ENCODE assay signal across 1 cellular context in the genomic region with DNA sequence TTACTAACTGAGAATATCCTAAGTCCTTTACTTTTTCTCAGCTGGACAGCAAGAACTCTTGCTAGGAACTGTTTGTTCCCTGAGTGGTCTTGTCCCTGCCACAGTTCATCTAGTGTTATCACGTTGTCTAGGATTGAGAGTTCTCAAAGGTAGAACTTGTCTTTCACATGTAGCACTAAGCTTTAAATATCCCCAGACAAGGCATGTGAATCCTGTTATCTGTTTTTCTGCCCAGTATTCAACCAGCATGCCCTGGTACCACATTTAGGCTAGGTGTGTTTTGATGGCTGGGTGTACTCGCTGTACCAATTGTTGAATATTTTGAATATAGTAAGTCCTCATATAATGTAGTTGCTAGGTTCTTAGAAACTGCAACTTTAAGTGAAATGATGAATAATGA.
TF ChIP-seq lines count a peak whose summit lies in the region.

No MANE protein-coding gene starts in this region.

TF ChIP-seq in GM23338, 12 proteins besides CTCF, POLR2A, EP300 and RAD21 (continued from another document):
- TF ChIP-seq, protein P1, sequence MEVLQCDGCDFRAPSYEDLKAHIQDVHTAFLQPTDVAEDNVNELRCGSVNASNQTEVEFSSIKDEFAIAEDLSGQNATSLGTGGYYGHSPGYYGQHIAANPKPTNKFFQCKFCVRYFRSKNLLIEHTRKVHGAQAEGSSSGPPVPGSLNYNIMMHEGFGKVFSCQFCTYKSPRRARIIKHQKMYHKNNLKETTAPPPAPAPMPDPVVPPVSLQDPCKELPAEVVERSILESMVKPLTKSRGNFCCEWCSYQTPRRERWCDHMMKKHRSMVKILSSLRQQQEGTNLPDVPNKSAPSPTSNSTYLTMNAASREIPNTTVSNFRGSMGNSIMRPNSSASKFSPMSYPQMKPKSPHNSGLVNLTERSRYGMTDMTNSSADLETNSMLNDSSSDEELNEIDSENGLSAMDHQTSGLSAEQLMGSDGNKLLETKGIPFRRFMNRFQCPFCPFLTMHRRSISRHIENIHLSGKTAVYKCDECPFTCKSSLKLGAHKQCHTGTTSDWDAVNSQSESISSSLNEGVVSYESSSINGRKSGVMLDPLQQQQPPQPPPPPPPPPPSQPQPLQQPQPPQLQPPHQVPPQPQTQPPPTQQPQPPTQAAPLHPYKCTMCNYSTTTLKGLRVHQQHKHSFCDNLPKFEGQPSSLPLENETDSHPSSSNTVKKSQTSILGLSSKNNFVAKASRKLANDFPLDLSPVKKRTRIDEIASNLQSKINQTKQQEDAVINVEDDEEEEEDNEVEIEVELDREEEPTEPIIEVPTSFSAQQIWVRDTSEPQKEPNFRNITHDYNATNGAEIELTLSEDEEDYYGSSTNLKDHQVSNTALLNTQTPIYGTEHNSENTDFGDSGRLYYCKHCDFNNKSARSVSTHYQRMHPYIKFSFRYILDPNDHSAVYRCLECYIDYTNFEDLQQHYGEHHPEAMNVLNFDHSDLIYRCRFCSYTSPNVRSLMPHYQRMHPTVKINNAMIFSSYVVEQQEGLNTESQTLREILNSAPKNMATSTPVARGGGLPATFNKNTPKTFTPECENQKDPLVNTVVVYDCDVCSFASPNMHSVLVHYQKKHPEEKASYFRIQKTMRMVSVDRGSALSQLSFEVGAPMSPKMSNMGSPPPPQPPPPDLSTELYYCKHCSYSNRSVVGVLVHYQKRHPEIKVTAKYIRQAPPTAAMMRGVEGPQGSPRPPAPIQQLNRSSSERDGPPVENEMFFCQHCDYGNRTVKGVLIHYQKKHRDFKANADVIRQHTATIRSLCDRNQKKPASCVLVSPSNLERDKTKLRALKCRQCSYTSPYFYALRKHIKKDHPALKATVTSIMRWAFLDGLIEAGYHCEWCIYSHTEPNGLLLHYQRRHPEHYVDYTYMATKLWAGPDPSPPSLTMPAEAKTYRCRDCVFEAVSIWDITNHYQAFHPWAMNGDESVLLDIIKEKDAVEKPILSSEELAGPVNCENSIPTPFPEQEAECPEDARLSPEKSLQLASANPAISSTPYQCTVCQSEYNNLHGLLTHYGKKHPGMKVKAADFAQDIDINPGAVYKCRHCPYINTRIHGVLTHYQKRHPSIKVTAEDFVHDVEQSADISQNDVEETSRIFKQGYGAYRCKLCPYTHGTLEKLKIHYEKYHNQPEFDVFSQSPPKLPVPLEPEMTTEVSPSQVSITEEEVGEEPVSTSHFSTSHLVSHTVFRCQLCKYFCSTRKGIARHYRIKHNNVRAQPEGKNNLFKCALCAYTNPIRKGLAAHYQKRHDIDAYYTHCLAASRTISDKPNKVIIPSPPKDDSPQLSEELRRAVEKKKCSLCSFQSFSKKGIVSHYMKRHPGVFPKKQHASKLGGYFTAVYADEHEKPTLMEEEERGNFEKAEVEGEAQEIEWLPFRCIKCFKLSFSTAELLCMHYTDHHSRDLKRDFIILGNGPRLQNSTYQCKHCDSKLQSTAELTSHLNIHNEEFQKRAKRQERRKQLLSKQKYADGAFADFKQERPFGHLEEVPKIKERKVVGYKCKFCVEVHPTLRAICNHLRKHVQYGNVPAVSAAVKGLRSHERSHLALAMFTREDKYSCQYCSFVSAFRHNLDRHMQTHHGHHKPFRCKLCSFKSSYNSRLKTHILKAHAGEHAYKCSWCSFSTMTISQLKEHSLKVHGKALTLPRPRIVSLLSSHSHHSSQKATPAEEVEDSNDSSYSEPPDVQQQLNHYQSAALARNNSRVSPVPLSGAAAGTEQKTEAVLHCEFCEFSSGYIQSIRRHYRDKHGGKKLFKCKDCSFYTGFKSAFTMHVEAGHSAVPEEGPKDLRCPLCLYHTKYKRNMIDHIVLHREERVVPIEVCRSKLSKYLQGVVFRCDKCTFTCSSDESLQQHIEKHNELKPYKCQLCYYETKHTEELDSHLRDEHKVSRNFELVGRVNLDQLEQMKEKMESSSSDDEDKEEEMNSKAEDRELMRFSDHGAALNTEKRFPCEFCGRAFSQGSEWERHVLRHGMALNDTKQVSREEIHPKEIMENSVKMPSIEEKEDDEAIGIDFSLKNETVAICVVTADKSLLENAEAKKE (CRISPR knock-in tag; IDR thresholded peaks at IDR 0.05), result no peak
- TF ChIP-seq CREB1 (CRISPR knock-in tag; IDR thresholded peaks at IDR 0.05; ENCODE audit: low read depth) (no peak), EZH2 (IDR thresholded peaks at IDR 0.05; ENCODE audit: low read depth, unreplicated experiment) (no peak), NANOG (IDR thresholded peaks at IDR 0.05; ENCODE audit: borderline replicate concordance) (no peak), EZH2phosphoT487 (IDR thresholded peaks at IDR 0.05; ENCODE audit: unreplicated experiment) (no peak), STAT1 (IDR thresholded peaks at IDR 0.05; ENCODE audit: unreplicated experiment) (no peak), POLR2AphosphoS5 (IDR thresholded peaks at IDR 0.05; ENCODE audit: low read depth) (no peak), ZNF114 (CRISPR knock-in tag; IDR thresholded peaks at IDR 0.05) (no peak)
- TF ChIP-seq, protein P2, sequence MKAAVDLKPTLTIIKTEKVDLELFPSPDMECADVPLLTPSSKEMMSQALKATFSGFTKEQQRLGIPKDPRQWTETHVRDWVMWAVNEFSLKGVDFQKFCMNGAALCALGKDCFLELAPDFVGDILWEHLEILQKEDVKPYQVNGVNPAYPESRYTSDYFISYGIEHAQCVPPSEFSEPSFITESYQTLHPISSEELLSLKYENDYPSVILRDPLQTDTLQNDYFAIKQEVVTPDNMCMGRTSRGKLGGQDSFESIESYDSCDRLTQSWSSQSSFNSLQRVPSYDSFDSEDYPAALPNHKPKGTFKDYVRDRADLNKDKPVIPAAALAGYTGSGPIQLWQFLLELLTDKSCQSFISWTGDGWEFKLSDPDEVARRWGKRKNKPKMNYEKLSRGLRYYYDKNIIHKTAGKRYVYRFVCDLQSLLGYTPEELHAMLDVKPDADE (IDR thresholded peaks at IDR 0.05), result no peak
- TF ChIP-seq, protein P3, sequence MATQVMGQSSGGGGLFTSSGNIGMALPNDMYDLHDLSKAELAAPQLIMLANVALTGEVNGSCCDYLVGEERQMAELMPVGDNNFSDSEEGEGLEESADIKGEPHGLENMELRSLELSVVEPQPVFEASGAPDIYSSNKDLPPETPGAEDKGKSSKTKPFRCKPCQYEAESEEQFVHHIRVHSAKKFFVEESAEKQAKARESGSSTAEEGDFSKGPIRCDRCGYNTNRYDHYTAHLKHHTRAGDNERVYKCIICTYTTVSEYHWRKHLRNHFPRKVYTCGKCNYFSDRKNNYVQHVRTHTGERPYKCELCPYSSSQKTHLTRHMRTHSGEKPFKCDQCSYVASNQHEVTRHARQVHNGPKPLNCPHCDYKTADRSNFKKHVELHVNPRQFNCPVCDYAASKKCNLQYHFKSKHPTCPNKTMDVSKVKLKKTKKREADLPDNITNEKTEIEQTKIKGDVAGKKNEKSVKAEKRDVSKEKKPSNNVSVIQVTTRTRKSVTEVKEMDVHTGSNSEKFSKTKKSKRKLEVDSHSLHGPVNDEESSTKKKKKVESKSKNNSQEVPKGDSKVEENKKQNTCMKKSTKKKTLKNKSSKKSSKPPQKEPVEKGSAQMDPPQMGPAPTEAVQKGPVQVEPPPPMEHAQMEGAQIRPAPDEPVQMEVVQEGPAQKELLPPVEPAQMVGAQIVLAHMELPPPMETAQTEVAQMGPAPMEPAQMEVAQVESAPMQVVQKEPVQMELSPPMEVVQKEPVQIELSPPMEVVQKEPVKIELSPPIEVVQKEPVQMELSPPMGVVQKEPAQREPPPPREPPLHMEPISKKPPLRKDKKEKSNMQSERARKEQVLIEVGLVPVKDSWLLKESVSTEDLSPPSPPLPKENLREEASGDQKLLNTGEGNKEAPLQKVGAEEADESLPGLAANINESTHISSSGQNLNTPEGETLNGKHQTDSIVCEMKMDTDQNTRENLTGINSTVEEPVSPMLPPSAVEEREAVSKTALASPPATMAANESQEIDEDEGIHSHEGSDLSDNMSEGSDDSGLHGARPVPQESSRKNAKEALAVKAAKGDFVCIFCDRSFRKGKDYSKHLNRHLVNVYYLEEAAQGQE (IDR thresholded peaks at IDR 0.05; ENCODE audit: unreplicated experiment), result no peak
